ENCODE assay signal across 8 cellular contexts in the genomic region with DNA sequence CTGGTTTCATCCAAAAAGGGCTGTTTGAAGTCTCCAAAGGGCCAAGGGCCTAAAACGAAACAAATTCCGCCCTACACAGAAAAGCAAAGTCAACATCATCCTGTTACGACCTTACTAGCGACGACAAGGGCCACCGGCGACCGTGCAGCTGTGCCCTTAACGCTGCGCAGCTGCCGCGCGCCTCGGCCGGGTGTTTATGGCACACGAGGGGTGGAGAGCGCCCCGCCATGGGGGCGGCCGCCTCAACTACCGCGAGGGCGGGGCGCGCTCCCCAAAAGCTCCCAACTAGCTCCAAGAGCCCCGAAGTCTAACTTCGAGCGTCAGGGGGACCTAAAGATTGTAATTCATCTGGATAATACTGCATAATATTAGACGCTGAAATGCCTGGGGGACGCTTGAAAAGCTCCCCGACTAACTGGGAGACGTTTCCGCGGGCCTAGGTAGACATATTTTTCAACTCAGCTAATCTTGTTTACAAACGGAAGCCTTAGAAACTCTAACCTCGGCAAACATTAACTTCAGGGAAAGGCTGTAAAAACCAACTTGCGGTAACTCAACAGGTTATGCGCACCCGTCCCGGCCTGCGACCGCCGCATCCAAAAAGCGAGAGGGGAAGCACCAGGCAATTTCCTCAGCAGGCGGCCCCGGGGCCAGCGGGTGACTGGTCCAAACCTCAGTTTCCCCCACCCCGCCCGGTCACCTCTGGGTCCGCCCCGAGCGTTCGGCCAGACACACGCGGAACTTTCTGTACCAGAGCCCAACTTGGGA.
DNase-seq lines count a peak whose midpoint lies in the region; ATAC-seq lines count a peak whose summit lies in the region.

No MANE protein-coding gene starts in this region.

- peak; percentile 54 for ATAC-seq in HG02884 (IDR thresholded peaks at IDR 0.05; ENCODE audit: unreplicated experiment)

- peak; percentile 26 to 65 for DNase-seq in NCI-H524 (lab: John Stamatoyannopoulos, UW)
- no peak for DNase-seq in NCI-H524 treated with DMSO at 0.1 percent for 48 hours (lab: John Stamatoyannopoulos, UW)
- peak; percentile 13 to 22 for DNase-seq in NCI-H1930 (lab: John Stamatoyannopoulos, UW)
- DNase-seq in activated CD4-positive, CD25-positive, alpha-beta regulatory T cell (lab: John Stamatoyannopoulos, UW), result peak; percentile 27 to 71 (median 53)
- peak; percentile 14 for DNase-seq in cerebellar cortex (ENCODE audit: low spot score)
- DNase-seq in left kidney (ENCODE audit: low read depth, low spot score), result peak; percentile 90
- DNase-seq in stimulated activated CD4-positive, alpha-beta T cell treated with anti-CD3 and anti-CD28 coated beads, Interleukin-2, amount 100 ng/mL, for 48 hours, result peak; percentile 57 to 70
